ENCODE assay signal across 8 cellular contexts in the genomic region with DNA sequence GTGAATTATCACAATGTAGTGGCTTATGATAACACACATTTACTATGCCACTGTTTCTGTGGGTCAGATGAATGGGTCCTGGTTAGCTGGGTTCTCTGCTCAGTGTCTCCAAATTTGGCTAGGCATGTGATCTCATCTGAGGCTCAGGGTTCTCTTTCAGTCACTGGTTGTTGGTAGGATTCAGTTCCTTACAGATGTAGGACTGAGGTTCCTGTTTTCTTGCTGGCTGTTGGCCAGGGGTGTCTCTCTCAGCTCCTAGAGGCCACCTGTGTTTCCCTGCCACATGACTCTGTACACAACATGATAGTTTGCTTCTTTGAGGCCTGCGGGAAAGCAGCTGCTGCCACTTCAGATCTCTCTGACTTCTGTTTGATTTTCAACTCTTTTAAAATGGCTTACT. TPM values are rescaled to one million over a fixed set of nuclear protein-coding genes. Genes with fewer than 3 reads are reported as not detected.
DNase-seq lines count a peak whose midpoint lies in the region; ATAC-seq and TF ChIP-seq lines count a peak whose summit lies in the region.

No MANE protein-coding gene starts in this region.

- CTCF ChIA-PET in Calu3 (lab: Charles Lee), result no interaction called here

- ATAC-seq in GM19351 (IDR thresholded peaks at IDR 0.05; ENCODE audit: unreplicated experiment) (peak; percentile 90), HG03280 (IDR thresholded peaks at IDR 0.05; ENCODE audit: unreplicated experiment) (peak; percentile 85)

- H3K4me1 ChIP-seq in left ventricle myocardium inferior (peaks cover 95% of the 10 kb centered on the region), thyroid gland (peaks cover 10 to 38% of the 10 kb centered on the region in 2 donors)

- no peaks in the 10 kb centered on the region for H3K9me3 Mint-ChIP-seq in Calu3 (ENCODE audit: low read depth, unreplicated experiment)

- H3K27me3 Mint-ChIP-seq in Calu3 (ENCODE audit: unreplicated experiment), result no peaks in the 10 kb centered on the region

- peak overlapping the region; percentile 5 for H3K4me3 ChIP-seq in left ventricle myocardium inferior
- H3K4me3 ChIP-seq in thyroid gland (replicated peaks in 1 of 3), result no peak overlapping the region

- BruUV-seq in Calu3 (replicated peaks; lab: Mats Ljungman, UMichigan), result no TSS peak

- no peak for TF ChIP-seq CTCF in Calu3 (IDR thresholded peaks at IDR 0.05; ENCODE audit: unreplicated experiment)
- no peak for TF ChIP-seq CTCF in left ventricle myocardium inferior (IDR thresholded peaks at IDR 0.05; ENCODE audit: borderline replicate concordance)
- no peak for TF ChIP-seq CTCF in thyroid gland (IDR thresholded peaks at IDR 0.05)

- H3K4me1 Mint-ChIP-seq in Calu3 (ENCODE audit: low read depth, unreplicated experiment), result peaks cover 35% of the 10 kb centered on the region

- H3K9me3 ChIP-seq in left ventricle myocardium inferior (replicated peaks), result no peaks in the 10 kb centered on the region
- H3K9me3 ChIP-seq in thyroid gland, result no peaks in the 10 kb centered on the region

- H3K27me3 ChIP-seq in left ventricle myocardium inferior (ENCODE audit: low read depth) (no peaks in the 10 kb centered on the region), thyroid gland (no peaks in the 10 kb centered on the region)

- peak overlapping the region; percentile 45 for H3K27ac ChIP-seq in left ventricle myocardium inferior (replicated peaks)
- no peak overlapping the region for H3K27ac ChIP-seq in thyroid gland

- peak overlapping the region; percentile 81 for H3K27ac Mint-ChIP-seq in Calu3 (ENCODE audit: unreplicated experiment)

- peak overlapping the region; percentile 34 for H3K4me3 Mint-ChIP-seq in Calu3 (ENCODE audit: low read depth, unreplicated experiment)

- DNase-seq in Calu3 (no peak), left ventricle myocardium inferior (peak; percentile 29), thyroid gland (peak; percentile 23 to 25), inferior parietal cortex (ENCODE audit: extremely low spot score) (no peak)
- DNase-seq in activated CD8-positive, alpha-beta memory T cell treated with anti-CD3 and anti-CD28 coated beads, Interleukin-2, amount 50 U/mL, for 48 hours, result no peak

- H3K36me3 Mint-ChIP-seq in Calu3 (ENCODE audit: insufficient read depth, unreplicated experiment), result peaks cover 63% of the 10 kb centered on the region

- peaks cover 85% of the 10 kb centered on the region for H3K36me3 ChIP-seq in left ventricle myocardium inferior
- peaks cover 18 to 40% of the 10 kb centered on the region in 2 donors for H3K36me3 ChIP-seq in thyroid gland

- intact Hi-C loops in Calu3 (cut with micrococcal nuclease; ENCODE audit: unreplicated experiment), result no loop called here
- intact Hi-C loops in left ventricle myocardium inferior (cut with micrococcal nuclease), result no loop called here
- intact Hi-C loops in thyroid gland (cut with DNase I), result no loop called here

- 67 to 71% methylated on average over 1 of the region's 1 CpG for WGBS in thyroid gland, 2 donors

- TF ChIP-seq POLR2A in Raji (IDR thresholded peaks at IDR 0.05; ENCODE audit: insufficient read depth, low read depth, low read length), result peak; percentile 35; the same call in 1 of the 2 replicates
- TF ChIP-seq POLR2A in thyroid gland (IDR thresholded peaks at IDR 0.05), result no peak

RNA-seq across cellular contexts. Expression of gene NFX1, which starts 7.1 kb away (rescaled TPM):
- total RNA-seq in Calu3 (2022) (27.3 and 31.1 TPM in 2 replicates), left ventricle myocardium inferior (31.4 TPM), thyroid gland (10 to 100 TPM; 44.7 to 65.3 (median 49.8) TPM)

RNA-seq across cellular contexts. Expression of gene CHMP5, which starts 32.6 kb away (rescaled TPM):
- 49.6 and 63.7 TPM in 2 replicates for total RNA-seq in Calu3 (2022)
- total RNA-seq in left ventricle myocardium inferior, result 56.9 TPM
- 10 to 100 TPM; 55.1 to 78.2 (median 60.3) TPM for total RNA-seq in thyroid gland

RNA-seq across cellular contexts. Expression of gene BAG1, which starts 32.9 kb away (rescaled TPM):
- 35.2 and 46.2 TPM in 2 replicates for total RNA-seq in Calu3 (2022)
- total RNA-seq in left ventricle myocardium inferior, result 138 TPM
- total RNA-seq in thyroid gland, result 100 to 1,000 TPM in 2 of 4 donors, 10 to 100 TPM in 2; 72.0 to 135 (median 99.3) TPM

RNA-seq across cellular contexts. Expression of gene SPINK4, which starts 57.5 kb away (rescaled TPM):
- total RNA-seq in Calu3 (2022) (not detected in 2 replicates), left ventricle myocardium inferior (not detected), thyroid gland (not detected)

Comparison
In these comparisons a context has a peak if more than half of its experiments do, and no peak if none do; other contexts are left out.
1. DNase-seq: peak in left ventricle myocardium inferior (single experiment) and thyroid gland (2 of 2); none in Calu3 (single experiment), inferior parietal cortex (single experiment) and activated CD8-positive, alpha-beta memory T cell treated with anti-CD3 and anti-CD28 coated beads, Interleukin-2, amount 50 U/mL, for 48 hours (single experiment).